ENCODE assay signal across 1 cellular context in the genomic region with DNA sequence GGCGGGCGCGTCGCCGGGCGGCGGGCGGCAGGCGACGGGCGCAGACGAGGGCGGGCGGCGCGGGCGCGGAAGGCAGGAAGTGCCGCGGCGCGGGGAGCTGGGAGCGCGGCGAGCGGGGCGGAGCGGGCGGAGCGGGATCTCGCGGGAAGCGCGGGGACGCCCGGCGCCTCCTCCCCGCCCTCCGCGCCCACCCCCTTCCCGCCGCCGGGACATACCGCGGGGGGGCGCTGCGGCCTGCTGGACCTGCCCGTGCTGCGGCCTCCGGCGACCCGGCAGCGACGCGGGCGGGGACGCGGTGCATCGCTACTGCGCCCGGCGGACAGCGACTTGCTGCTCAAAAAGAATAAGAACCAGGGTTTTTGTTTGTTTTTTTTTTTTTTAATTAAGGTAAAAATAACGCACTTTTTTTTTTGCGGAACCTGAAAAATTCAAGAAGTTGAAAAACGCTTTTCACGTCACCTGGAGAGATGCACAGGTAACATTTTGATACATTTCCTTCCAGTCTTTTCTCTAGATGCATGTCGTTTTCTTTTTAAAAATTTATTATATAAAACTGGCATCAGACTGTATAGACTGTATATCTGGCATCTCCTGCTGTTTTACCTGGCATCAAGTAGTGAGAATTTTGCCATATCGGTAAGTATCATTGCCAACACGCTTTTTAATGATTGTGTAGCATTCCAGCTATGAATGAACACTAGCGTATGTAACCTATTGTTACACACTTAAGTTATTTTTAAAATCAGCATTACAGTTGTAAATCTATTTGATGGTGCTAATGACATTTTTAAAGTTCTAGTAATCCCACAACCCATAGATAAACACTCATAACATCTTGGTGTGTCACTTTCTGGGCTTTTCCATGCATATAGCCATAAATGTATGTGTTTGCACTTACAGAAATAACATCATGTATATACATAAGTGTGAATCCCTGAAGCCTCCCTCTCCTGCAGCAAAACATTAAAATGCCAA.
TF ChIP-seq lines count a peak whose summit lies in the region.

A gene with protein sequence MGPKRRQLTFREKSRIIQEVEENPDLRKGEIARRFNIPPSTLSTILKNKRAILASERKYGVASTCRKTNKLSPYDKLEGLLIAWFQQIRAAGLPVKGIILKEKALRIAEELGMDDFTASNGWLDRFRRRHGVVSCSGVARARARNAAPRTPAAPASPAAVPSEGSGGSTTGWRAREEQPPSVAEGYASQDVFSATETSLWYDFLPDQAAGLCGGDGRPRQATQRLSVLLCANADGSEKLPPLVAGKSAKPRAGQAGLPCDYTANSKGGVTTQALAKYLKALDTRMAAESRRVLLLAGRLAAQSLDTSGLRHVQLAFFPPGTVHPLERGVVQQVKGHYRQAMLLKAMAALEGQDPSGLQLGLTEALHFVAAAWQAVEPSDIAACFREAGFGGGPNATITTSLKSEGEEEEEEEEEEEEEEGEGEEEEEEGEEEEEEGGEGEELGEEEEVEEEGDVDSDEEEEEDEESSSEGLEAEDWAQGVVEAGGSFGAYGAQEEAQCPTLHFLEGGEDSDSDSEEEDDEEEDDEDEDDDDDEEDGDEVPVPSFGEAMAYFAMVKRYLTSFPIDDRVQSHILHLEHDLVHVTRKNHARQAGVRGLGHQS (minus strand): TSS at position 76 of the 975 bp plus-strand sequence. CDS start 257 bp downstream, outside the sequence.

TF ChIP-seq in HEK293, 187 proteins besides CTCF, POLR2A, EP300 and RAD21:
- no peak for TF ChIP-seq ZNF121 (tag by site-specific recombination; IDR thresholded peaks at IDR 0.05)
- TF ChIP-seq ZNF221 (tag by site-specific recombination; IDR thresholded peaks at IDR 0.05; ENCODE audit: borderline replicate concordance), result no peak
- TF ChIP-seq ZBTB8A (tag by site-specific recombination; IDR thresholded peaks at IDR 0.05), result 0 out of 2 replicates have a peak, but pooled peaks have one; percentile 17
- no peak for TF ChIP-seq ZFP41 (tag by site-specific recombination; IDR thresholded peaks at IDR 0.05; ENCODE audit: borderline replicate concordance)
- TF ChIP-seq ZNF354C (tag by site-specific recombination; IDR thresholded peaks at IDR 0.05; ENCODE audit: borderline replicate concordance, low read depth), result no peak
- TF ChIP-seq, protein P1, sequence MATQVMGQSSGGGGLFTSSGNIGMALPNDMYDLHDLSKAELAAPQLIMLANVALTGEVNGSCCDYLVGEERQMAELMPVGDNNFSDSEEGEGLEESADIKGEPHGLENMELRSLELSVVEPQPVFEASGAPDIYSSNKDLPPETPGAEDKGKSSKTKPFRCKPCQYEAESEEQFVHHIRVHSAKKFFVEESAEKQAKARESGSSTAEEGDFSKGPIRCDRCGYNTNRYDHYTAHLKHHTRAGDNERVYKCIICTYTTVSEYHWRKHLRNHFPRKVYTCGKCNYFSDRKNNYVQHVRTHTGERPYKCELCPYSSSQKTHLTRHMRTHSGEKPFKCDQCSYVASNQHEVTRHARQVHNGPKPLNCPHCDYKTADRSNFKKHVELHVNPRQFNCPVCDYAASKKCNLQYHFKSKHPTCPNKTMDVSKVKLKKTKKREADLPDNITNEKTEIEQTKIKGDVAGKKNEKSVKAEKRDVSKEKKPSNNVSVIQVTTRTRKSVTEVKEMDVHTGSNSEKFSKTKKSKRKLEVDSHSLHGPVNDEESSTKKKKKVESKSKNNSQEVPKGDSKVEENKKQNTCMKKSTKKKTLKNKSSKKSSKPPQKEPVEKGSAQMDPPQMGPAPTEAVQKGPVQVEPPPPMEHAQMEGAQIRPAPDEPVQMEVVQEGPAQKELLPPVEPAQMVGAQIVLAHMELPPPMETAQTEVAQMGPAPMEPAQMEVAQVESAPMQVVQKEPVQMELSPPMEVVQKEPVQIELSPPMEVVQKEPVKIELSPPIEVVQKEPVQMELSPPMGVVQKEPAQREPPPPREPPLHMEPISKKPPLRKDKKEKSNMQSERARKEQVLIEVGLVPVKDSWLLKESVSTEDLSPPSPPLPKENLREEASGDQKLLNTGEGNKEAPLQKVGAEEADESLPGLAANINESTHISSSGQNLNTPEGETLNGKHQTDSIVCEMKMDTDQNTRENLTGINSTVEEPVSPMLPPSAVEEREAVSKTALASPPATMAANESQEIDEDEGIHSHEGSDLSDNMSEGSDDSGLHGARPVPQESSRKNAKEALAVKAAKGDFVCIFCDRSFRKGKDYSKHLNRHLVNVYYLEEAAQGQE (tag by site-specific recombination; IDR thresholded peaks at IDR 0.05), result peak; percentile 86
- peak; percentile 43; the same call in 1 of the 2 replicates for TF ChIP-seq ZNF561 (tag by site-specific recombination; IDR thresholded peaks at IDR 0.05; ENCODE audit: borderline replicate concordance)
- peak; percentile 13; the same call in 1 of the 2 replicates for TF ChIP-seq ZNF335 (tag by site-specific recombination; conservative IDR thresholded peaks at IDR 0.05)
